15 cellular contexts compared by ENCODE assay signal in the genomic region with DNA sequence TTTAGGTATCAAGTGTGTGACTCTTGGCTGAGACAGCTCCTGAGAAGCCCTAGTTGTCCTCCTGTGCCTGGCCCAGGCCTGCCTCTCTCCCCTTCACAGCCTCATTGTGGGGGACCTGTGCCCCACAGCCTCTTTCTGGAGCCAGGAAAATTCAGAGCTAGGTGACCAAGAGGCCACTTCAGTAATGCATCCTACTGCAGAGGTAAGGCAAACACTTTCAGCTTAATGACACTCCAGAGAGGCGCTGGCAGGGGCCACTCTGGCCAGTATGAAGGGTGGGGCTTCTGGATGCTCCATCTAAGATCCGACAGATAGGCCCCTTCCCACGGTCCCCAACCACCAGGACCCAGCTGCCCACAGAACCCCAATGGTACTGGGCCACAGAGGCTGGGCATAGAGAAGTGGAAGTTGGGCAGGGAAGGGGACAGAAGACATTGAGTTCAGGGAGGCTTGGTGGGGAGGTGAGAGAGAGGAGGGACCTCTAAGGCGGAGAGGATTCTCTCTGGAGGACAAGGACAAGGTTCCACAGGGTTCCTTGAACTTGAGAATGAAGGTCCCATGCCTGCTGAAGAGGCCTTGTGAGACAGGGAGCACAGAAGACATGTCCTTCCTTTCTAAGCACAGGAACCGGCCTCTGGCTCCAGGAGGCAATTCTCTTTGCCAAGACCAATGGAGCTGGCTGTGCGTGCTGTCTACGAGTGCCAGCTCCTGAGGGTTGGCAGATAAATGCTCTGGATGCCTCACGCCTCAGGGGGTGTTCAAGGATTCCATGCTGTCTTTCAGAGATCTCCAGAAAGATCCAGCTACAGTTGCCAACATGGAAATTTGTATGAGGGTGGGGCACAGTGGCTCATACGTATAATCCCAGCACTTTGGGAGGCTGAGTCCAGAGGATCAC. TPM values are rescaled to one million over a fixed set of nuclear protein-coding genes. Genes with fewer than 3 reads are reported as not detected.
DNase-seq lines count a peak whose midpoint lies in the region; ATAC-seq and TF ChIP-seq lines count a peak whose summit lies in the region.
"Had no signal": no experiment of that assay in that cellular context is flagged by ENCODE, and none has a peak within 500 bp of the region (broad histone marks: within the 10 kb centered on the region; RNA-seq: fewer than 3 reads in every experiment).

No MANE protein-coding gene starts in this region.

- H3K27ac Mint-ChIP-seq in H9: no peak overlapping the region; a peak in 1 of 7 replicates
- H3K27ac Mint-ChIP-seq: activated CD4-positive, alpha-beta memory T cell treated with anti-CD3 and anti-CD28 coated beads for 36 hours; activated naive CD8-positive, alpha-beta T cell treated with anti-CD3 and anti-CD28 coated beads, Interleukin-2, amount 50 U/mL, for 24 hours had no signal

- no peak overlapping the region for H4K91ac ChIP-seq in H9 (ENCODE audit: insufficient read length, low read depth, low read length)

- no peak overlapping the region for H2AK5ac ChIP-seq in H9 (ENCODE audit: insufficient read length, low read length)

- H3K4me3 ChIP-seq in ascending aorta (no peak overlapping the region), tibial nerve (no peak overlapping the region)
- H3K4me3 ChIP-seq: pancreas had no signal

- H3K18ac ChIP-seq in H9 (ENCODE audit: insufficient read length, low read depth, low read length): no peak overlapping the region

- no peaks in the 10 kb centered on the region for H3K9me3 ChIP-seq in H9 (ENCODE audit: control insufficient read depth, low read depth, low read length)
- no peaks in the 10 kb centered on the region for H3K9me3 ChIP-seq in ascending aorta
- H3K9me3 ChIP-seq in tibial nerve: no peaks in the 10 kb centered on the region
- H3K9me3 ChIP-seq: pancreas, SK-N-SH had no signal

- no peaks in the 10 kb centered on the region for H3K79me2 ChIP-seq in H9 (ENCODE audit: insufficient read depth, low read length)

- H3K23me2 ChIP-seq in H9 (ENCODE audit: insufficient read length, low read depth, low read length, poor library complexity, severe bottlenecking): no peaks in the 10 kb centered on the region

- H3K27me3 ChIP-seq in H9 (ENCODE audit: insufficient read depth, low read length) (no peaks in the 10 kb centered on the region), ascending aorta (no peaks in the 10 kb centered on the region), tibial nerve (no peaks in the 10 kb centered on the region)
- H3K27me3 ChIP-seq: pancreas had no signal

- H3K27me3 Mint-ChIP-seq in H9 (ENCODE audit: low read depth): peaks cover 3% of the 10 kb centered on the region

- H3K4me2 ChIP-seq in H9 (ENCODE audit: insufficient read depth, insufficient read length, low read length): no peak overlapping the region
- H3K4me2 ChIP-seq: SK-N-SH had no signal

- no peaks in the 10 kb centered on the region for H3K36me3 Mint-ChIP-seq in H9 (ENCODE audit: insufficient read depth in 1 of 3, low read depth in 3 of 3)
- H3K36me3 Mint-ChIP-seq: activated CD4-positive, alpha-beta memory T cell treated with anti-CD3 and anti-CD28 coated beads for 36 hours had no signal

- no peak overlapping the region for H3K4me3 Mint-ChIP-seq in H9
- H3K4me3 Mint-ChIP-seq: activated CD4-positive, alpha-beta memory T cell treated with anti-CD3 and anti-CD28 coated beads for 36 hours; activated naive CD8-positive, alpha-beta T cell treated with anti-CD3 and anti-CD28 coated beads, Interleukin-2, amount 50 U/mL, for 24 hours had no signal

- H4K5ac ChIP-seq in H9 (ENCODE audit: insufficient read length, low read depth, low read length): no peak overlapping the region

- H3T11ph ChIP-seq in H9 (ENCODE audit: low read length): no peak overlapping the region

- no peak overlapping the region for H2BK12ac ChIP-seq in H9 (ENCODE audit: insufficient read length, low read depth, low read length)

- H2BK20ac ChIP-seq in H9 (ENCODE audit: low read depth, low read length, poor library complexity, severe bottlenecking): no peak overlapping the region

- no peak overlapping the region for H3K9ac ChIP-seq in H9 (ENCODE audit: extremely low read depth, insufficient read length, low read length)
- H3K9ac ChIP-seq: SK-N-SH had no signal

- TF ChIP-seq CTCF in H9 (conservative IDR thresholded peaks at IDR 0.05) (no peak), ascending aorta (IDR thresholded peaks at IDR 0.05) (no peak), tibial nerve (IDR thresholded peaks at IDR 0.05) (no peak)

- H3K36me3 ChIP-seq in ascending aorta: no peaks in the 10 kb centered on the region
- peaks cover 0 to 15% (median 0%) of the 10 kb centered on the region in 3 donors for H3K36me3 ChIP-seq in tibial nerve
- H3K36me3 ChIP-seq: pancreas had no signal

- intact Hi-C loops in ascending aorta (cut with DNase I): loop anchor here (2.0 kb wide), 1 partner anchor 21 kb away; no protein-coding TSS in a partner anchor
- intact Hi-C loops in left cardiac atrium (cut with DNase I): loop anchor here (5.0 to 10.0 kb wide), 2 partner anchors 39 to 77 kb away; no protein-coding TSS in a partner anchor
- intact Hi-C loops in posterior cingulate gyrus (cut with DNase I): no loop called here

- H3K4me1 ChIP-seq in H9 (ENCODE audit: insufficient read depth, low read length) (no peaks in the 10 kb centered on the region), ascending aorta (peaks cover 18 to 24% of the 10 kb centered on the region in 2 donors), tibial nerve (peaks cover 0 to 16% (median 0%) of the 10 kb centered on the region in 4 donors)
- H3K4me1 ChIP-seq: Caco-2, pancreas had no signal

- WGBS in H9 (ENCODE audit: extremely low coverage, insufficient read length, low lambda C conversion rate): no CpG with 5 or more reads among the region's 9 CpGs
- 63 to 67% methylated on average over 9 of the region's 9 CpGs for WGBS in tibial nerve, 2 donors

- TF ChIP-seq EP300 in tibial nerve (IDR thresholded peaks at IDR 0.05): no peak

- no peak overlapping the region for H2BK15ac ChIP-seq in H9 (ENCODE audit: low read depth, low read length)

- H3K4ac ChIP-seq in H9 (ENCODE audit: low read depth, low read length): no peak overlapping the region

- no peak for TF ChIP-seq POLR2A in tibial nerve (IDR thresholded peaks at IDR 0.05)

- H4K8ac ChIP-seq in H9 (replicated peaks; ENCODE audit: insufficient read length, low read depth, low read length): no peak overlapping the region

- DNase-seq in H9 (no peak), ascending aorta (ENCODE audit: low spot score in 2 of 2) (no peak), left cardiac atrium (peak; percentile 31), posterior cingulate gyrus (peak in 8 of 10 donors; percentile 38 to 92 (median 56)), NCI-H2029 (lab: John Stamatoyannopoulos, UW) (no peak), tibial nerve (ENCODE audit: low spot score in 2 of 2) (no peak)
- no peak for DNase-seq in activated CD4-positive, alpha-beta T cell treated with anti-CD3 and anti-CD28 coated beads, Interleukin-2, amount 50 U/mL, for 48 hours
- DNase-seq: activated CD4-positive, alpha-beta memory T cell treated with anti-CD3 and anti-CD28 coated beads for 36 hours; activated naive CD8-positive, alpha-beta T cell treated with anti-CD3 and anti-CD28 coated beads, Interleukin-2, amount 50 U/mL, for 24 hours; GF-D8; NCI-H1105 treated with DMSO at 0.1 percent for 48 hours; SK-N-SH had no signal

- ATAC-seq in left cardiac atrium (peak; percentile 46 to 71), GM19035 (IDR thresholded peaks at IDR 0.05; ENCODE audit: unreplicated experiment) (no peak)
- ATAC-seq: activated naive CD8-positive, alpha-beta T cell treated with anti-CD3 and anti-CD28 coated beads, Interleukin-2, amount 50 U/mL, for 24 hours; pancreas had no signal

- no peak overlapping the region for H2BK5ac ChIP-seq in H9 (ENCODE audit: insufficient read length, low read length)

- H3K23ac ChIP-seq in H9 (ENCODE audit: insufficient read length, low read depth, low read length): no peak overlapping the region

- no peaks in the 10 kb centered on the region for H3K9me3 Mint-ChIP-seq in H9
- H3K9me3 Mint-ChIP-seq: activated CD4-positive, alpha-beta memory T cell treated with anti-CD3 and anti-CD28 coated beads for 36 hours; activated naive CD8-positive, alpha-beta T cell treated with anti-CD3 and anti-CD28 coated beads, Interleukin-2, amount 50 U/mL, for 24 hours had no signal

- no peaks in the 10 kb centered on the region for H3K79me1 ChIP-seq in H9 (ENCODE audit: insufficient read depth, low read depth, low read length, poor library complexity, severe bottlenecking)

- no peak overlapping the region for H3K56ac ChIP-seq in H9 (ENCODE audit: insufficient read length, low read depth, low read length)

- no peak overlapping the region for H2BK120ac ChIP-seq in H9 (ENCODE audit: low read depth, low read length, poor library complexity, severe bottlenecking)

- H2AFZ ChIP-seq in H9 (ENCODE audit: low read length): no peak overlapping the region

- H3K14ac ChIP-seq in H9 (ENCODE audit: insufficient read depth, low read length): peak overlapping the region; percentile 9; the same call in 1 of the 2 replicates

- no peaks in the 10 kb centered on the region for H3K4me1 Mint-ChIP-seq in H9
- H3K4me1 Mint-ChIP-seq: activated naive CD8-positive, alpha-beta T cell treated with anti-CD3 and anti-CD28 coated beads, Interleukin-2, amount 50 U/mL, for 24 hours had no signal

- H4K20me1 ChIP-seq in H9 (ENCODE audit: control insufficient read depth, insufficient read depth, insufficient read length): no peaks in the 10 kb centered on the region

- H3K27ac ChIP-seq in H9 (ENCODE audit: insufficient read length, low read depth, low read length): no peak overlapping the region
- H3K27ac ChIP-seq in ascending aorta: peak overlapping the region; percentile 56 to 65
- H3K27ac ChIP-seq in tibial nerve: no peak overlapping the region
- H3K27ac ChIP-seq: pancreas had no signal

RNA-seq across cellular contexts. Expression of a gene that starts 46.4 kb away (rescaled TPM):
- total RNA-seq in H9 (2021) (1.1 and 1.4 TPM in 2 replicates), ascending aorta (529 TPM), left cardiac atrium (100 to 1,000 TPM; 383 to 695 TPM), tibial nerve (10 to 100 TPM; 17.0 to 87.6 (median 55.8) TPM)
- total RNA-seq: activated CD4-positive, alpha-beta memory T cell treated with anti-CD3 and anti-CD28 coated beads for 36 hours had no signal

RNA-seq across cellular contexts. Expression of a gene that starts 49.1 kb away (rescaled TPM):
- total RNA-seq in H9 (2021) (0.17 and 0.18 TPM in 2 replicates), ascending aorta (15.2 TPM), left cardiac atrium (1 to 10 TPM; 8.0 to 8.1 TPM), tibial nerve (10 to 100 TPM; 12.0 to 36.3 (median 23.1) TPM)
- total RNA-seq: activated CD4-positive, alpha-beta memory T cell treated with anti-CD3 and anti-CD28 coated beads for 36 hours had no signal

Comparison
In these comparisons a context has a peak if more than half of its experiments do, and no peak if none do; other contexts are left out.
1. DNase-seq: peak in left cardiac atrium (single experiment) and posterior cingulate gyrus (8 of 10); none in H9 (single experiment), ascending aorta (0 of 2), NCI-H2029 (single experiment), tibial nerve (0 of 2) and activated CD4-positive, alpha-beta T cell treated with anti-CD3 and anti-CD28 coated beads, Interleukin-2, amount 50 U/mL, for 48 hours (0 of 2).
2. H3K27ac ChIP-seq: peak in ascending aorta (2 of 2); none in H9 (single experiment) and tibial nerve (0 of 4).